27 cellular contexts compared by ENCODE assay signal in the genomic region with DNA sequence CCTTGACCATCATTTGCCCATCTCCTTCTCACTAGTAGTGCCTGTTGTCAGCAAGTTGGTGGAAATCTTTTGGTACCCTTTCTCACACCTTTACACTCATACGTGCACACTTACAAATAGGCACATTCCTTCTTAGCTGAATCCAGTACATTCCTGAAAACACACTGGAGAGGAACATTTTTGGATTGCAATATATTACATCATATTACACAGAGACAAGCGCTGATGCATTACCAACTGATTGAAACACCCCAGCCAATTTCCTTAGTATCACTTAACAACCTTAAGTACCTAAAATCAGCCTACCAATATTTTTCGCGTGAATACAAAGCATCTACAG.
DNase-seq lines count a peak whose midpoint lies in the region; ATAC-seq, FAIRE-seq and TF ChIP-seq lines count a peak whose summit lies in the region.
"Had no signal": no experiment of that assay in that cellular context is flagged by ENCODE, and none has a peak within 500 bp of the region (broad histone marks: within the 10 kb centered on the region; RNA-seq: fewer than 3 reads in every experiment).

No MANE protein-coding gene starts in this region.

- no peak for TF ChIP-seq POLR2A in A549 (IDR thresholded peaks at IDR 0.05; ENCODE audit: low read length)

- TF ChIP-seq CTCF in A549 (IDR thresholded peaks at IDR 0.05) (no peak), omental fat pad (IDR thresholded peaks at IDR 0.05) (no peak), tibial artery (IDR thresholded peaks at IDR 0.05) (no peak)

- no peaks in the 10 kb centered on the region for H3K36me3 ChIP-seq in tibial artery
- H3K36me3 ChIP-seq: esophagus muscularis mucosa, sigmoid colon, thyroid gland had no signal

- FAIRE-seq in A549 (lab: Jason Lieb, UNC), result no peak

- no peak for TF ChIP-seq RAD21 in A549 (conservative IDR thresholded peaks at IDR 0.05 in 1 of 2, IDR thresholded peaks at IDR 0.05 in 1 of 2)

- ATAC-seq in A549 (no peak), omental fat pad (ENCODE audit: low FRiP score) (no peak)
- ATAC-seq: left colon, PC-3, T-helper 17 cell had no signal

- H3K4me1 ChIP-seq in A549 (peaks cover 6% of the 10 kb centered on the region; the same call in 2 of the 3 replicates), tibial artery (no peaks in the 10 kb centered on the region)
- H3K4me1 ChIP-seq: esophagus muscularis mucosa, sigmoid colon, thyroid gland had no signal

- CTCF ChIA-PET in A549 (lab: Yijun Ruan, JAX), result no interaction called here

- intact Hi-C loops in tibial artery (cut with DNase I; ENCODE audit: low total_unique reads), result no loop called here

- H3K27ac ChIP-seq in A549 (peak overlapping the region; percentile 16 to 55; a peak in 3 of 6 replicates), tibial artery (no peak overlapping the region)
- H3K27ac ChIP-seq: esophagus muscularis mucosa, sigmoid colon, thyroid gland had no signal

- peaks cover 0 to 7% of the 10 kb centered on the region in 2 donors for H3K27me3 ChIP-seq in tibial artery
- H3K27me3 ChIP-seq: thyroid gland had no signal

- POLR2A ChIA-PET in A549 (lab: Yijun Ruan, JAX), result no interaction called here

- no peak for TF ChIP-seq EP300 in A549 (IDR thresholded peaks at IDR 0.05)

- H3K4me2 ChIP-seq in A549, result no peak overlapping the region

- no peak for DNase-seq in A549 (ENCODE audit: low read depth in 1 of 2, low spot score in 1 of 2)
- DNase-seq in GM03348 (ENCODE audit: low spot score), result peak; percentile 25
- DNase-seq in OCI-M1 (lab: John Stamatoyannopoulos, UW), result peak; percentile 82
- DNase-seq in fibroblast of peridontal ligament (ENCODE audit: extremely low read depth), result peak; percentile 8
- no peak for DNase-seq in SKM-1 (lab: John Stamatoyannopoulos, UW; ENCODE audit: unreplicated experiment)
- DNase-seq in omental fat pad (ENCODE audit: low spot score), result no peak
- DNase-seq in DMS153 (lab: John Stamatoyannopoulos, UW), result no peak
- DNase-seq in tibial artery, result no peak
- DNase-seq: activated CD8-positive, alpha-beta T cell treated with anti-CD3 and anti-CD28 coated beads for 36 hours; activated naive CD4-positive, alpha-beta T cell treated with Interleukin-2 at 50 U/mL for 16 hours; activated T-cell treated with anti-CD3 and anti-CD28 coated beads, Interleukin-2, amount 50 U/mL, for 24 hours; amygdala; CD4-positive, alpha-beta T cell; DMS79 treated with DMSO at 0.1 percent for 48 hours; effector CD4-positive, alpha-beta T cell; left colon; mesendoderm; NCI-H1417 treated with DMSO at 0.1 percent for 48 hours; NCI-H748 treated with DMSO at 0.1 percent for 48 hours; PC-3; posterior cingulate gyrus; SHP77; sigmoid colon; stimulated activated naive CD4-positive, alpha-beta T cell; T-helper 17 cell; thyroid gland had no signal

- H3K9me3 ChIP-seq in A549 (0 out of 3 replicates have a peak, but pooled peaks cover 3% of the 10 kb centered on the region), tibial artery (no peaks in the 10 kb centered on the region)
- H3K9me3 ChIP-seq: thyroid gland had no signal

- 81% methylated on average over 4 of the region's 4 CpGs for WGBS in A549 (ENCODE audit: missing lambda C conversion rate)

- no peak overlapping the region for H3K4me3 ChIP-seq in A549
- H3K4me3 ChIP-seq in tibial artery, result no peak overlapping the region
- H3K4me3 ChIP-seq: esophagus muscularis mucosa, sigmoid colon, thyroid gland had no signal

TF ChIP-seq in A549, 52 proteins besides CTCF, POLR2A, EP300 and RAD21:
- no peak for TF ChIP-seq HOXA7 (CRISPR knock-in tag; IDR thresholded peaks at IDR 0.05)
- TF ChIP-seq NFE2L2 (conservative IDR thresholded peaks at IDR 0.05; ENCODE audit: low read length), result no peak
- TF ChIP-seq ZNF302 (CRISPR knock-in tag; IDR thresholded peaks at IDR 0.05), result no peak
- TF ChIP-seq CEBPB (IDR thresholded peaks at IDR 0.05), result no peak
- no peak for TF ChIP-seq HOXB5 (CRISPR knock-in tag; IDR thresholded peaks at IDR 0.05)
- TF ChIP-seq NR3C1 (IDR thresholded peaks at IDR 0.05), result no peak
- no peak for TF ChIP-seq FOSL2 (IDR thresholded peaks at IDR 0.05)
- TF ChIP-seq FOSL2 (CRISPR knock-in tag; IDR thresholded peaks at IDR 0.05), result no peak
- no peak for TF ChIP-seq RARB (CRISPR knock-in tag; IDR thresholded peaks at IDR 0.05)
- TF ChIP-seq MAFK (IDR thresholded peaks at IDR 0.05; ENCODE audit: partially characterized antibody), result no peak
- TF ChIP-seq, protein P1, sequence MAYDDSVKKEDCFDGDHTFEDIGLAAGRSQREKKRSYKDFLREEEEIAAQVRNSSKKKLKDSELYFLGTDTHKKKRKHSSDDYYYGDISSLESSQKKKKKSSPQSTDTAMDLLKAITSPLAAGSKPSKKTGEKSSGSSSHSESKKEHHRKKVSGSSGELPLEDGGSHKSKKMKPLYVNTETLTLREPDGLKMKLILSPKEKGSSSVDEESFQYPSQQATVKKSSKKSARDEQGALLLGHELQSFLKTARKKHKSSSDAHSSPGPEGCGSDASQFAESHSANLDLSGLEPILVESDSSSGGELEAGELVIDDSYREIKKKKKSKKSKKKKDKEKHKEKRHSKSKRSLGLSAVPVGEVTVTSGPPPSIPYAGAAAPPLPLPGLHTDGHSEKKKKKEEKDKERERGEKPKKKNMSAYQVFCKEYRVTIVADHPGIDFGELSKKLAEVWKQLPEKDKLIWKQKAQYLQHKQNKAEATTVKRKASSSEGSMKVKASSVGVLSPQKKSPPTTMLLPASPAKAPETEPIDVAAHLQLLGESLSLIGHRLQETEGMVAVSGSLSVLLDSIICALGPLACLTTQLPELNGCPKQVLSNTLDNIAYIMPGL (CRISPR knock-in tag; IDR thresholded peaks at IDR 0.05; ENCODE audit: borderline replicate concordance), result no peak
- no peak for TF ChIP-seq PHF8 (IDR thresholded peaks at IDR 0.05; ENCODE audit: borderline replicate concordance, low read depth)
- TF ChIP-seq KDM1A (IDR thresholded peaks at IDR 0.05; ENCODE audit: low read depth), result no peak
- TF ChIP-seq HOXB13 (CRISPR knock-in tag; IDR thresholded peaks at IDR 0.05; ENCODE audit: low read depth), result no peak

Comparison
In these comparisons a context has a peak if more than half of its experiments do, and no peak if none do; other contexts are left out.
1. DNase-seq: peak in GM03348 (single experiment), OCI-M1 (single experiment) and fibroblast of peridontal ligament (single experiment); none in A549 (0 of 2), SKM-1 (single experiment), omental fat pad (single experiment), DMS153 (single experiment) and tibial artery (0 of 2).
2. H3K27ac ChIP-seq: peak in A549 (2 of 2); none in tibial artery (0 of 2).